In genomic region chr18:13235326-13235937, GRCh38 we compare ENCODE assay signal across 24 cellular contexts. TPM values are rescaled to one million over a fixed set of nuclear protein-coding genes. Genes with fewer than 3 reads are reported as not detected.
DNase-seq lines count a peak whose midpoint lies in the region; ATAC-seq and TF ChIP-seq lines count a peak whose summit lies in the region.
"Had no signal": no experiment of that assay in that cellular context is flagged by ENCODE, and none has a peak within 500 bp of the region (broad histone marks: within the 10 kb centered on the region; RNA-seq: fewer than 3 reads in every experiment).

No MANE protein-coding gene starts in this region.

- POLR2A ChIA-PET in PC-3 (lab: Charles Lee; ENCODE audit: unreplicated experiment): no interaction called here

- H3K79me1 ChIP-seq in trophoblast cell (ENCODE audit: low read length): peaks cover 2% of the 10 kb centered on the region

- H4K8ac ChIP-seq in trophoblast cell (ENCODE audit: low read depth, low read length): no peak overlapping the region

- H3K79me2 ChIP-seq in PC-3 (ENCODE audit: low read length) (no peaks in the 10 kb centered on the region), trophoblast cell (ENCODE audit: control insufficient read depth, insufficient read depth, low read length, poor library complexity) (no peaks in the 10 kb centered on the region)

- no peak for TF ChIP-seq EP300 in esophagus muscularis mucosa (IDR thresholded peaks at IDR 0.05)

- 19% methylated on average over 7 of the region's 7 CpGs for WGBS in esophagus muscularis mucosa
- no CpG with 5 or more reads among the region's 7 CpGs for whole genome bisulfite sequencing in trophoblast cell (ENCODE audit: extremely low coverage, insufficient coverage, insufficient read length)

- peaks cover 6% of the 10 kb centered on the region for H3K36me3 Mint-ChIP-seq in endothelial cell (ENCODE audit: low read depth, unreplicated experiment)
- H3K36me3 Mint-ChIP-seq: stimulated activated naive B cell treated with anti-CD40 and anti-IgM and Interleukin-4, amounts not matched to agents 10 μg/mL and 1 μg/mL and 100 μg/mL, for 72 hours had no signal

- H3K4me1 ChIP-seq in PC-3 (ENCODE audit: insufficient read depth, low read length) (no peaks in the 10 kb centered on the region), esophagus muscularis mucosa (peaks cover 45 to 95% (median 68%) of the 10 kb centered on the region in 4 donors), trophoblast cell (ENCODE audit: control insufficient read depth in 1 of 2, insufficient read depth in 2 of 2, low read length in 2 of 2) (peaks cover 3 to 8% of the 10 kb centered on the region in 2 experiments)

- no peak overlapping the region for H2AK5ac ChIP-seq in trophoblast cell (ENCODE audit: low read length)

- H4K20me1 ChIP-seq in PC-3 (ENCODE audit: low read length): no peaks in the 10 kb centered on the region

- intact Hi-C loops in PC-3 (cut with micrococcal nuclease) (no loop called here), esophagus muscularis mucosa (cut with DNase I) (no loop called here)

- no peaks in the 10 kb centered on the region for H3F3A ChIP-seq in PC-3 (ENCODE audit: low read length, unreplicated experiment)

- no peak for TF ChIP-seq CTCF in PC-3 (conservative IDR thresholded peaks at IDR 0.05; ENCODE audit: low read depth, low read length)
- no peak for TF ChIP-seq CTCF in esophagus muscularis mucosa (IDR thresholded peaks at IDR 0.05)
- no peak for TF ChIP-seq CTCF in endothelial cell (IDR thresholded peaks at IDR 0.05; ENCODE audit: unreplicated experiment)
- TF ChIP-seq CTCF in WERI-Rb-1 (IDR thresholded peaks at IDR 0.05; ENCODE audit: low read depth, low read length): no peak

- no peak overlapping the region for H3K18ac ChIP-seq in trophoblast cell (ENCODE audit: low read length)

- H3K36me3 ChIP-seq in PC-3 (ENCODE audit: low read depth, low read length) (no peaks in the 10 kb centered on the region), esophagus muscularis mucosa (peaks cover 0 to 3% (median 0%) of the 10 kb centered on the region in 4 donors), trophoblast cell (ENCODE audit: control insufficient read depth in 1 of 2, insufficient read depth in 2 of 2, low read length in 2 of 2) (peaks cover 0 to 2% of the 10 kb centered on the region in 2 experiments), WERI-Rb-1 (no peaks in the 10 kb centered on the region)
- H3K36me3 ChIP-seq: esophagus squamous epithelium had no signal

- H3K4ac ChIP-seq in trophoblast cell (ENCODE audit: low read depth, low read length): no peak overlapping the region

- no peak overlapping the region for H3K14ac ChIP-seq in trophoblast cell (ENCODE audit: low read length)

- CTCF ChIA-PET in PC-3 (lab: Charles Lee): no interaction called here

- H3K23ac ChIP-seq in trophoblast cell (ENCODE audit: low read length): no peak overlapping the region

- no peaks in the 10 kb centered on the region for H3K9me3 ChIP-seq in PC-3 (ENCODE audit: low read length)
- H3K9me3 ChIP-seq in esophagus muscularis mucosa: no peaks in the 10 kb centered on the region
- peaks cover 4% of the 10 kb centered on the region for H3K9me3 ChIP-seq in trophoblast cell (ENCODE audit: insufficient read depth, low read depth, low read length)
- no peaks in the 10 kb centered on the region for H3K9me3 ChIP-seq in WERI-Rb-1 (ENCODE audit: severe bottlenecking)
- H3K9me3 ChIP-seq: esophagus squamous epithelium, SK-N-SH had no signal

- H2AFZ ChIP-seq in PC-3 (ENCODE audit: low read length) (no peak overlapping the region), trophoblast cell (ENCODE audit: insufficient read depth, low read length, poor library complexity) (no peak overlapping the region)

- H3K27me3 Mint-ChIP-seq in endothelial cell (ENCODE audit: unreplicated experiment): peaks cover 4% of the 10 kb centered on the region
- H3K27me3 Mint-ChIP-seq: activated CD4-positive, alpha-beta T cell treated with anti-CD3 and anti-CD28 coated beads, Interleukin-2, amount 10 ng/mL, durations not matched to agents 7 days and 5 days; dendritic cell treated with granulocyte-macrophage colony-stimulating factor and Interleukin-4, amounts not matched to agents 40 ng/mL and 50 ng/mL, for 4 days; stimulated activated naive B cell treated with anti-CD40 and anti-IgM and Interleukin-4, amounts not matched to agents 10 μg/mL and 1 μg/mL and 100 μg/mL, for 72 hours had no signal

- no peaks in the 10 kb centered on the region for H3K9me3 Mint-ChIP-seq in endothelial cell (ENCODE audit: unreplicated experiment)
- H3K9me3 Mint-ChIP-seq: activated CD4-positive, alpha-beta T cell treated with anti-CD3 and anti-CD28 coated beads, Interleukin-2, amount 10 ng/mL, durations not matched to agents 7 days and 5 days; activated T-helper 2 cell treated with anti-CD3 and anti-CD28 coated beads, Interferon-gamma antibody, Interleukin-2, Interleukin-4, amounts not matched to agents 10 μg/mL and 5 μg/mL and 100 μg/mL, durations not matched to agents 14 hours and 24 hours and 36 hours; dendritic cell treated with granulocyte-macrophage colony-stimulating factor and Interleukin-4, amounts not matched to agents 40 ng/mL and 50 ng/mL, for 4 days; stimulated activated naive B cell treated with anti-CD40 and anti-IgM and Interleukin-4, amounts not matched to agents 10 μg/mL and 1 μg/mL and 100 μg/mL, for 72 hours had no signal

- H3K27ac Mint-ChIP-seq in endothelial cell (ENCODE audit: unreplicated experiment): no peak overlapping the region
- H3K27ac Mint-ChIP-seq: activated CD4-positive, alpha-beta T cell treated with anti-CD3 and anti-CD28 coated beads, Interleukin-2, amount 10 ng/mL, durations not matched to agents 7 days and 5 days; activated T-helper 2 cell treated with anti-CD3 and anti-CD28 coated beads, Interferon-gamma antibody, Interleukin-2, Interleukin-4, amounts not matched to agents 10 μg/mL and 5 μg/mL and 100 μg/mL, durations not matched to agents 14 hours and 24 hours and 36 hours; dendritic cell treated with granulocyte-macrophage colony-stimulating factor and Interleukin-4, amounts not matched to agents 40 ng/mL and 50 ng/mL, for 4 days; stimulated activated naive B cell treated with anti-CD40 and anti-IgM and Interleukin-4, amounts not matched to agents 10 μg/mL and 1 μg/mL and 100 μg/mL, for 72 hours had no signal

- H3K9me2 ChIP-seq in PC-3 (replicated peaks; ENCODE audit: low read length): no peaks in the 10 kb centered on the region
- H3K9me2 ChIP-seq: SK-N-SH had no signal

- H2BK120ac ChIP-seq in trophoblast cell (ENCODE audit: insufficient read depth, low read length, poor library complexity): no peak overlapping the region

- H3K4me3 Mint-ChIP-seq in endothelial cell (ENCODE audit: unreplicated experiment): no peak overlapping the region
- H3K4me3 Mint-ChIP-seq: activated CD4-positive, alpha-beta T cell treated with anti-CD3 and anti-CD28 coated beads, Interleukin-2, amount 10 ng/mL, durations not matched to agents 7 days and 5 days; dendritic cell treated with granulocyte-macrophage colony-stimulating factor and Interleukin-4, amounts not matched to agents 40 ng/mL and 50 ng/mL, for 4 days; stimulated activated naive B cell treated with anti-CD40 and anti-IgM and Interleukin-4, amounts not matched to agents 10 μg/mL and 1 μg/mL and 100 μg/mL, for 72 hours had no signal

- H3K4me1 Mint-ChIP-seq in endothelial cell (ENCODE audit: unreplicated experiment): no peaks in the 10 kb centered on the region
- H3K4me1 Mint-ChIP-seq: activated CD4-positive, alpha-beta T cell treated with anti-CD3 and anti-CD28 coated beads, Interleukin-2, amount 10 ng/mL, durations not matched to agents 7 days and 5 days; stimulated activated naive B cell treated with anti-CD40 and anti-IgM and Interleukin-4, amounts not matched to agents 10 μg/mL and 1 μg/mL and 100 μg/mL, for 72 hours had no signal

- H3K27ac ChIP-seq in PC-3 (ENCODE audit: low read length): no peak overlapping the region
- H3K27ac ChIP-seq in esophagus muscularis mucosa (replicated peaks in 1 of 4): peak overlapping the region; percentile 69 to 82 (median 76)
- no peak overlapping the region for H3K27ac ChIP-seq in trophoblast cell (ENCODE audit: low read depth, low read length)
- no peak overlapping the region for H3K27ac ChIP-seq in WERI-Rb-1
- H3K27ac ChIP-seq: C4-2B had no signal

- H4K12ac ChIP-seq in trophoblast cell (ENCODE audit: low read depth, low read length): no peak overlapping the region

- no peak overlapping the region for H3K4me3 ChIP-seq in PC-3 (ENCODE audit: low read length)
- peak overlapping the region in 3 of 4 donors; percentile 12 to 41 (median 18) for H3K4me3 ChIP-seq in esophagus muscularis mucosa
- no peak overlapping the region for H3K4me3 ChIP-seq in trophoblast cell (ENCODE audit: low read depth, low read length)
- no peak overlapping the region for H3K4me3 ChIP-seq in WERI-Rb-1 (ENCODE audit: low read depth, low read length)
- H3K4me3 ChIP-seq: esophagus squamous epithelium had no signal

- H3K9ac ChIP-seq in PC-3 (ENCODE audit: low read length): no peak overlapping the region
- no peak overlapping the region for H3K9ac ChIP-seq in trophoblast cell (ENCODE audit: low read length)
- H3K9ac ChIP-seq: SK-N-SH had no signal

- H3K27me3 ChIP-seq in PC-3 (ENCODE audit: low read length) (peaks cover 76% of the 10 kb centered on the region), esophagus muscularis mucosa (no peaks in the 10 kb centered on the region), trophoblast cell (ENCODE audit: insufficient read depth, low read length) (no peaks in the 10 kb centered on the region), WERI-Rb-1 (ENCODE audit: insufficient read depth, low read depth, severe bottlenecking) (no peaks in the 10 kb centered on the region)
- H3K27me3 ChIP-seq: esophagus squamous epithelium had no signal

- H2BK12ac ChIP-seq in trophoblast cell (ENCODE audit: low read length): no peak overlapping the region

- H4K91ac ChIP-seq in trophoblast cell (ENCODE audit: low read depth, low read length): no peak overlapping the region

- no TSS peak for BruUV-seq in PC-3 (replicated peaks; lab: Mats Ljungman, UMichigan)

- H3K4me2 ChIP-seq in PC-3 (ENCODE audit: low read length) (no peak overlapping the region), trophoblast cell (ENCODE audit: low read length) (peak overlapping the region; percentile 20)
- H3K4me2 ChIP-seq: SK-N-SH had no signal

- DNase-seq in NCI-H2171 treated with DMSO at 0.1 percent for 48 hours (lab: John Stamatoyannopoulos, UW) (peak; percentile 45), NCI-H2171 (lab: John Stamatoyannopoulos, UW) (no peak), PC-3 (peak; percentile 20), esophagus muscularis mucosa (ENCODE audit: extremely low spot score) (no peak), trophoblast cell (no peak), endothelial cell (ENCODE audit: low spot score) (no peak), NCI-H1694 treated with DMSO at 0.1 percent for 48 hours (lab: John Stamatoyannopoulos, UW) (no peak), WERI-Rb-1 (no peak)
- DNase-seq: 8988T; activated CD4-positive, alpha-beta T cell treated with anti-CD3 and anti-CD28 coated beads, Interleukin-2, amount 10 ng/mL, durations not matched to agents 7 days and 5 days; amniotic stem cell; DMS79 treated with DMSO at 0.1 percent for 48 hours; esophagus squamous epithelium; MM.1S; NCI-H1930; NCI-H526; SK-N-SH; small intestine; stimulated activated naive B cell treated with anti-CD40 and anti-IgM and Interleukin-4, amounts not matched to agents 10 μg/mL and 1 μg/mL and 100 μg/mL, for 72 hours had no signal

- no peak overlapping the region for H2BK5ac ChIP-seq in trophoblast cell (ENCODE audit: low read depth, low read length, poor library complexity)

- ATAC-seq in PC-3: no peak
- ATAC-seq: HepG2; stimulated activated naive B cell treated with anti-CD40 and anti-IgM and Interleukin-4, amounts not matched to agents 10 μg/mL and 1 μg/mL and 100 μg/mL, for 72 hours had no signal

- TF ChIP-seq POLR2A in esophagus muscularis mucosa (IDR thresholded peaks at IDR 0.05; ENCODE audit: low read depth): no peak

RNA-seq across cellular contexts. Expression of gene LDLRAD4, which starts 16.9 kb away (rescaled TPM):
- not detected in 2 replicates for total RNA-seq in PC-3 (2014; rRNA removed)
- total RNA-seq in esophagus muscularis mucosa: 10 to 100 TPM; 20.4 to 40.4 (median 35.3) TPM
- polyA plus RNA-seq in trophoblast cell (2013): 6.9 and 7.5 TPM in 2 replicates
- total RNA-seq in endothelial cell (ENCODE audit: unreplicated experiment): 34.1 TPM
- polyA plus RNA-seq: keratinocyte had no signal

Comparison
In these comparisons a context has a peak if more than half of its experiments do, and no peak if none do; other contexts are left out.
1. DNase-seq: peak in NCI-H2171 treated with DMSO at 0.1 percent for 48 hours (single experiment) and PC-3 (single experiment); none in NCI-H2171 (single experiment), esophagus muscularis mucosa (single experiment), trophoblast cell (0 of 2), endothelial cell (single experiment), NCI-H1694 treated with DMSO at 0.1 percent for 48 hours (single experiment) and WERI-Rb-1 (single experiment).
2. H3K27ac ChIP-seq: peak in esophagus muscularis mucosa (4 of 4); none in PC-3 (single experiment), trophoblast cell (single experiment) and WERI-Rb-1 (single experiment).
3. H3K4me3 ChIP-seq: peak in esophagus muscularis mucosa (3 of 4); none in PC-3 (single experiment), trophoblast cell (single experiment) and WERI-Rb-1 (single experiment).
4. RNA of gene LDLRAD4, which starts 16.9 kb away (total RNA-seq): 20.4 to 40.4 TPM in esophagus muscularis mucosa and 34.1 TPM in endothelial cell (single experiment); not detected in PC-3; every median in the first group is over 10 times any median in the second.